Comparison of ENCODE assay signal across 18 cellular contexts in genomic region chrX:150293311-150294013, GRCh38.
DNase-seq lines count a peak whose midpoint lies in the region; ATAC-seq, FAIRE-seq and TF ChIP-seq lines count a peak whose summit lies in the region.
"Had no signal": no experiment of that assay in that cellular context is flagged by ENCODE, and none has a peak within 500 bp of the region (broad histone marks: within the 10 kb centered on the region; RNA-seq: fewer than 3 reads in every experiment).

No MANE protein-coding gene starts in this region.

- TF ChIP-seq CTCF in body of pancreas (IDR thresholded peaks at IDR 0.05) = no peak

- intact Hi-C loops in body of pancreas (cut with DNase I) = no loop called here

- H3K27me3 ChIP-seq in body of pancreas = no peaks in the 10 kb centered on the region

- no peak for TF ChIP-seq POLR2A in body of pancreas (IDR thresholded peaks at IDR 0.05)

- H3K27ac ChIP-seq in body of pancreas = no peak overlapping the region
- H3K27ac ChIP-seq: SK-N-MC had no signal

- DNase-seq in Caki2 (ENCODE audit: low read depth) = peak; percentile 10
- DNase-seq in NCI-H2029 treated with DMSO at 0.1 percent for 48 hours (lab: John Stamatoyannopoulos, UW) = peak; percentile 2
- no peak for DNase-seq in body of pancreas
- DNase-seq in left lobe of liver (ENCODE audit: low spot score) = no peak
- DNase-seq in DMS79 (lab: John Stamatoyannopoulos, UW) = no peak
- no peak for DNase-seq in HTR-8/SVneo (ENCODE audit: insufficient read length, low spot score)
- no peak for DNase-seq in NCI-H69 (lab: John Stamatoyannopoulos, UW)
- DNase-seq: Caco-2; GF-D8; H7; IMR-90; NCI-H1436 treated with DMSO at 0.1 percent for 48 hours; NCI-H2227 treated with DMSO at 0.1 percent for 48 hours; NCI-H524 treated with DMSO at 0.1 percent for 48 hours; NK-92 treated with Interleukin-12 subunit alpha and Interleukin-12 subunit beta, amount 100 ng/mL, for 24 hours; OCI-M1 had no signal

- peaks cover 8% of the 10 kb centered on the region for H3K4me1 ChIP-seq in body of pancreas
- H3K4me1 ChIP-seq: Caco-2 had no signal

- in situ Hi-C loops in Caki2 (cut with HindIII; ENCODE audit: low pct_unique_long_range_greater_than_20kb, low sequenced_read_pairs) = no loop called here

- H3K36me3 ChIP-seq in body of pancreas (replicated peaks in 1 of 2; ENCODE audit: insufficient read depth in 1 of 2, low read depth in 2 of 2) = no peaks in the 10 kb centered on the region

- WGBS in body of pancreas, 2 donors = 34 to 52% methylated on average over 5 of the region's 5 CpGs

- no peak overlapping the region for H3K4me3 ChIP-seq in body of pancreas
- H3K4me3 ChIP-seq: SK-N-MC had no signal

- H3K9me3 ChIP-seq in body of pancreas = no peaks in the 10 kb centered on the region
- H3K9me3 ChIP-seq: Caco-2 had no signal

- ATAC-seq in body of pancreas (peak; percentile 47), left lobe of liver (peak; percentile 69), GM19467 (IDR thresholded peaks at IDR 0.05; ENCODE audit: unreplicated experiment) (no peak)

- no peak for FAIRE-seq in HTR-8/SVneo (lab: Jason Lieb, UNC)

Comparison
In these comparisons a context has a peak if more than half of its experiments do, and no peak if none do; other contexts are left out.
1. DNase-seq: peak in Caki2 (single experiment) and NCI-H2029 treated with DMSO at 0.1 percent for 48 hours (single experiment); none in body of pancreas (0 of 4), left lobe of liver (single experiment), DMS79 (single experiment), HTR-8/SVneo (single experiment) and NCI-H69 (single experiment).